ENCODE assay signal across 35 cellular contexts in genomic region chr6:69303382-69303781, GRCh38.
"Had no signal": no experiment of that assay in that cellular context is flagged by ENCODE, and none has a peak within 500 bp of the region (broad histone marks: within the 10 kb centered on the region; RNA-seq: fewer than 3 reads in every experiment).

No MANE protein-coding gene starts in this region.

- DNase-seq: activated CD4-positive, alpha-beta memory T cell treated with anti-CD3 and anti-CD28 coated beads, Interleukin-2, amount 10 ng/mL, durations not matched to agents 7 days and 5 days; activated CD4-positive, alpha-beta T cell treated with anti-CD3 and anti-CD28 coated beads for 1 hour; activated CD4-positive, alpha-beta T cell treated with anti-CD3 and anti-CD28 coated beads for 36 hours; activated CD4-positive, alpha-beta T cell treated with anti-CD3 and anti-CD28 coated beads for 48 hours; activated CD4-positive, alpha-beta T cell treated with anti-CD3 and anti-CD28 coated beads, Interleukin-2, amount 10 ng/mL, durations not matched to agents 7 days and 5 days; activated CD4-positive, alpha-beta T cell treated with anti-CD3 and anti-CD28 coated beads, Interleukin-2, amount 50 U/mL, for 48 hours; activated CD4-positive, CD25-positive, alpha-beta regulatory T cell; activated CD8-positive, alpha-beta memory T cell treated with anti-CD3 and anti-CD28 coated beads, Interleukin-2, amount 50 U/mL, for 4 hours; activated CD8-positive, alpha-beta T cell treated with anti-CD3 and anti-CD28 coated beads, Interleukin-2, amount 10 ng/mL, durations not matched to agents 7 days and 5 days; activated effector memory CD4-positive, alpha-beta T cell treated with anti-CD3 and anti-CD28 coated beads, Interleukin-2, amount 50 U/mL, for 16 hours; activated gamma-delta T cell treated with Interleukin-2 at 50 U/mL for 16 hours; activated naive CD4-positive, alpha-beta T cell; activated naive CD4-positive, alpha-beta T cell treated with anti-CD3 and anti-CD28 coated beads for 36 hours; activated naive CD4-positive, alpha-beta T cell treated with anti-CD3 and anti-CD28 coated beads, Interleukin-2, amount 50 U/mL, for 16 hours; activated naive CD8-positive, alpha-beta T cell treated with anti-CD3 and anti-CD28 coated beads for 36 hours; activated T-cell treated with anti-CD3 and anti-CD28 coated beads for 4 hours; activated T-cell treated with anti-CD3 and anti-CD28 coated beads, Interleukin-2, amount 50 U/mL, for 1 hour; activated T-cell treated with anti-CD3 and anti-CD28 coated beads, Interleukin-2, amount 50 U/mL, for 4 hours; activated T-cell treated with anti-CD3 and anti-CD28 coated beads, Interleukin-2, amount 50 U/mL, for 72 hours; amygdala; anterior cingulate cortex; caudate nucleus; cerebellar nuclear complex; T-helper 1 cell; T-helper 2 cell; T-helper 9 cell had no signal

- H3K27me3 ChIP-seq: ascending aorta, cardiac muscle cell had no signal

- H3K27ac ChIP-seq: ascending aorta, cardiac muscle cell, VCaP had no signal

- ATAC-seq: activated CD4-positive, alpha-beta T cell treated with anti-CD3 and anti-CD28 coated beads for 36 hours; activated CD4-positive, CD25-positive, alpha-beta regulatory T cell treated with anti-CD3 and anti-CD28 coated beads, Interleukin-2, amount 50 U/mL, for 24 hours; activated CD8-positive, alpha-beta T cell treated with anti-CD3 and anti-CD28 coated beads, Interleukin-2, amount 10 ng/mL, durations not matched to agents 7 days and 5 days; activated naive CD4-positive, alpha-beta T cell treated with anti-CD3 and anti-CD28 coated beads, Interleukin-2, amount 50 U/mL, for 72 hours; activated T-cell treated with anti-CD3 and anti-CD28 coated beads, Interleukin-2, amount 50 U/mL, for 4 hours; activated T-cell treated with anti-CD3 and anti-CD28 coated beads, Interleukin-2, amount 50 U/mL, for 72 hours; activated T-helper 17 cell treated with anti-CD3 and anti-CD28 coated beads, Interleukin-2, amount 50 U/mL, for 72 hours; WTC11 had no signal

- H3K9me3 ChIP-seq: ascending aorta had no signal

- H3K36me3 ChIP-seq: ascending aorta, cardiac muscle cell had no signal

- H3K4me3 ChIP-seq: ascending aorta, cardiac muscle cell had no signal

- H3K4me1 ChIP-seq: ascending aorta had no signal

- FAIRE-seq: bronchial epithelial cell, TTC549 had no signal
